ENCODE assay signal across 1 cellular context in the genomic region with DNA sequence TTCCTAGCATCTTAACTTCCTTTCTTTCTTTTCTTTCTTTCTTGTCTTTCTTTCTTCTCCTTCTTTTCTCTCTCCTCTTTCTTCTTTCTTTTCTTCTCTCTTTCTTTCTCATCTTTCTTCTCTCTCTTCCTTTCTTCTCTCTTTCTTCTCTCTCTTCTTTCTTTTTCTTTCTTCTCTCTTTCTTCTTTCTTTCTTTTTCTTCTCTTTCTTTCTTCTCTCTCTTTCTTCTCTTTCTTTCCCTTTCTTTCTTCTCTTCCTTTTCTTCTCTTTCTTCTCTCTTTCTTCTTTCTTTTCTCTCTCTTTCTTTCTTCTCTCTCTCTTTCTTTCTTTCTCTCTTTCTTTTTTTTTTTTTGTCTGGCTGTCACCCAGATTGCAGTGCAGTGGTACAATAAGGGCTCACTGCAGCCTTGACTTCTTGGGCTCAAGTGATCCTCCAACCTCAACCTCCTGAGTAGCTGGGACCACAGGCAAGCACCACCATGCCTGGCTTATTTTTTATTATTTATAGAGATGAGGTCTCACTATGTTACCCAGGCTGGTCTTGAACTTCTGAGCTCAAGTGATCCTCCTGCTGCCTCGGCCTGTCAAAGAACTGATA.
TF ChIP-seq lines count a peak whose summit lies in the region.

No MANE protein-coding gene starts in this region.

TF ChIP-seq in H1, 55 proteins besides CTCF, POLR2A, EP300 and RAD21:
- TF ChIP-seq ZNF274 (IDR thresholded peaks at IDR 0.05; ENCODE audit: borderline replicate concordance, extremely low read depth, low read length) (no peak), NRF1 (IDR thresholded peaks at IDR 0.05; ENCODE audit: low read depth, low read length) (no peak), HDAC2 (IDR thresholded peaks at IDR 0.05; ENCODE audit: borderline replicate concordance in 1 of 2, low read depth in 2 of 2, low read length in 2 of 2) (no peak), NANOG (IDR thresholded peaks at IDR 0.05; ENCODE audit: insufficient read depth, low read depth, low read length, poor library complexity, severe bottlenecking) (no peak), GTF2F1 (IDR thresholded peaks at IDR 0.05; ENCODE audit: borderline replicate concordance, low read depth, low read length) (no peak)
